8 cellular contexts compared by ENCODE assay signal in genomic region chr20:41136695-41137411, GRCh38. TPM values are rescaled to one million over a fixed set of nuclear protein-coding genes. Genes with fewer than 3 reads are reported as not detected.
DNase-seq lines count a peak whose midpoint lies in the region; ATAC-seq and TF ChIP-seq lines count a peak whose summit lies in the region.

No MANE protein-coding gene starts in this region.

- H3K36me3 ChIP-seq in ACC112 (ENCODE audit: insufficient read depth, low read length): no peaks in the 10 kb centered on the region

- H3K27me3 ChIP-seq in ACC112 (ENCODE audit: insufficient read depth, low read length) (no peaks in the 10 kb centered on the region), layer of hippocampus (ENCODE audit: control insufficient read depth, insufficient read depth, low read length) (no peaks in the 10 kb centered on the region)

- peak; percentile 54 for DNase-seq in NCI-H2227 treated with DMSO at 0.1 percent for 48 hours (lab: John Stamatoyannopoulos, UW)
- DNase-seq in activated CD4-positive, alpha-beta T cell treated with anti-CD3 and anti-CD28 coated beads for 1 hour: peak; percentile 76
- DNase-seq in chondrocyte (ENCODE audit: low spot score): peak; percentile 96
- DNase-seq in stimulated activated CD4-positive, alpha-beta T cell treated with anti-CD3 and anti-CD28 coated beads, Interleukin-1b, Interleukin-23, amount 100 ng/mL, for 1 hour (ENCODE audit: low read depth in 2 of 2): peak; percentile 55 to 77

- H2AFZ ChIP-seq in ACC112 (ENCODE audit: low read length, unreplicated experiment): peak overlapping the region; percentile 70

- peaks cover 50% of the 10 kb centered on the region for H3K4me1 Mint-ChIP-seq in chondrocyte (ENCODE audit: low read depth)

- H3K9me3 Mint-ChIP-seq in chondrocyte (ENCODE audit: low read depth): no peaks in the 10 kb centered on the region

- H3K27ac ChIP-seq in ACC112 (ENCODE audit: low read depth, low read length) (peak overlapping the region; percentile 74; the same call in 1 of the 2 replicates), layer of hippocampus (ENCODE audit: low read depth, low read length) (peak overlapping the region; percentile 95)

- H3K4me3 Mint-ChIP-seq in chondrocyte (ENCODE audit: unreplicated experiment): peak overlapping the region; percentile 70

- ATAC-seq in GM18858 (IDR thresholded peaks at IDR 0.05; ENCODE audit: unreplicated experiment) (peak; percentile 29), HG03095 (IDR thresholded peaks at IDR 0.05; ENCODE audit: unreplicated experiment) (peak; percentile 45)

- H3K79me2 ChIP-seq in ACC112 (ENCODE audit: control insufficient read depth, insufficient read depth, low read length, unreplicated experiment): peaks cover 46% of the 10 kb centered on the region

- peak overlapping the region; percentile 90 for H3K4me3 ChIP-seq in ACC112 (ENCODE audit: low read depth, low read length)

- H3K27ac Mint-ChIP-seq in chondrocyte (ENCODE audit: unreplicated experiment): peak overlapping the region; percentile 84

- no peak for TF ChIP-seq CTCF in chondrocyte (IDR thresholded peaks at IDR 0.05)

- peaks cover 29% of the 10 kb centered on the region for H3K4me1 ChIP-seq in ACC112 (ENCODE audit: control insufficient read depth, insufficient read depth, low read length, unreplicated experiment)

- no peaks in the 10 kb centered on the region for H3K36me3 Mint-ChIP-seq in chondrocyte (ENCODE audit: low read depth)

- H3K27me3 Mint-ChIP-seq in chondrocyte (ENCODE audit: low read depth): no peaks in the 10 kb centered on the region

RNA-seq across cellular contexts. Expression of gene PLCG1, which starts 0.5 kb away (rescaled TPM):
- 139 to 152 TPM (median 140 TPM) in 3 replicates for total RNA-seq in chondrocyte

Comparison
In these comparisons a context has a peak if more than half of its experiments do, and no peak if none do; other contexts are left out.
1. Peak in every context shown above with its lines: DNase-seq, ATAC-seq, H3K4me3 ChIP-seq and H3K27ac ChIP-seq.